ENCODE assay signal across 30 cellular contexts in the genomic region with DNA sequence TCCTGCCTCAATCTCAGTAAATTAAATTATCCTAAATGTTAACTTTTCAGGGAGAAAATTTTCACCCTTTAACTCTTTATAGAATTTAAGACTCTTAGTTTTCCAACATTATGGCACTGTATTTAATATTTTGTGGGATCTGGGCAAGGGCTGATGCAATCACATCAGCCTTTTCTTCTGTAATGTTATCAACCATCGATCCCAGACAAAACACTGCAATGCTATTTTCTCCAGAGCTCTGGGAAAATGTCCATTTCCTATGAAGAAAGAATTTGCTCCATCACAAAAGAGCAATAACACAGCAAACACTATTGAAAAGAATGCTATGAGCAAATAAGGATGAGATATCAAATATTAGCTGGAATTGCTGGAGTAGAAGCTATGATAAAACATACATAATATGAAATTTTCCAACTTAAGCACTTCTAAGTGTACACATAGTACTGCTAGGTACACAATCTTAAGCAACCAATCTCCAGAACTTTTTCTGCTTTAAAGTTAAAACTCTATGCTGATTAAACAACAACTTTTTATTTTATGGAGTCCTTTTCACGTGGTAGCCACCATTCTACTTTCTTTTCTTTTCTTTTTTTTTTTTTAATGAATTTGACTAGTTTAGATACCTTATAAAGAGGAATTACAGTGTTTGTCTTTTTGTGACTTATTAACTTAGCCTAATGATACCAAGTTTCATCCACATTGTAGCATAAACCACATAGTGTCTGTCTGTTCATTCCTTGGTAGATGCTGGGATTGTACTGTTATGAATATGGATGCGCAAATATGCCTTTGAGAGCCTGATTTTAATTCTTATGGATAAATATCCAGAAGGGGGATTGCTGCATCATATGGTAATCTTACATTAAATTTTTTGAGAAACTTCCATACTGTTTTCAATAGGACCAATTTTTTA. TPM values are rescaled to one million over a fixed set of nuclear protein-coding genes. Genes with fewer than 3 reads are reported as not detected.
DNase-seq lines count a peak whose midpoint lies in the region; ATAC-seq and TF ChIP-seq lines count a peak whose summit lies in the region.
"Had no signal": no experiment of that assay in that cellular context is flagged by ENCODE, and none has a peak within 500 bp of the region (broad histone marks: within the 10 kb centered on the region; RNA-seq: fewer than 3 reads in every experiment).

No MANE protein-coding gene starts in this region.

- no peak overlapping the region for H3K4me3 ChIP-seq in fibroblast of pulmonary artery (replicated peaks; ENCODE audit: low read depth, low read length)
- H3K4me3 ChIP-seq: ascending aorta, coronary artery, sigmoid colon, tibial nerve had no signal

- peaks cover 59% of the 10 kb centered on the region for H3K4me1 Mint-ChIP-seq in mesothelial cell of epicardium
- H3K4me1 Mint-ChIP-seq: activated naive CD8-positive, alpha-beta T cell treated with anti-CD3 and anti-CD28 coated beads for 36 hours; CD4-positive, CD25-positive, alpha-beta regulatory T cell had no signal

- H3K27me3 Mint-ChIP-seq in mesothelial cell of epicardium (ENCODE audit: low read depth) = no peaks in the 10 kb centered on the region
- H3K27me3 Mint-ChIP-seq: activated naive CD8-positive, alpha-beta T cell treated with anti-CD3 and anti-CD28 coated beads for 36 hours; CD4-positive, CD25-positive, alpha-beta regulatory T cell had no signal

- H3K36me3 Mint-ChIP-seq in mesothelial cell of epicardium = no peaks in the 10 kb centered on the region
- H3K36me3 Mint-ChIP-seq: activated naive CD8-positive, alpha-beta T cell treated with anti-CD3 and anti-CD28 coated beads for 36 hours; CD4-positive, CD25-positive, alpha-beta regulatory T cell had no signal

- H3K9me3 Mint-ChIP-seq in mesothelial cell of epicardium = peaks cover 7% of the 10 kb centered on the region
- H3K9me3 Mint-ChIP-seq: activated naive CD8-positive, alpha-beta T cell treated with anti-CD3 and anti-CD28 coated beads for 36 hours; T-helper 2 cell treated with Interferon-gamma antibody and Interleukin-4, amounts not matched to agents 5 μg/mL and 100 μg/mL, for 36 hours had no signal

- DNase-seq in NCI-H146 (lab: John Stamatoyannopoulos, UW) (peak; percentile 4), NCI-H146 treated with DMSO at 0.1 percent for 48 hours (lab: John Stamatoyannopoulos, UW; ENCODE audit: unreplicated experiment) (no peak), fibroblast of pulmonary artery (ENCODE audit: low read depth) (peak; percentile 21), mesothelial cell of epicardium (ENCODE audit: low spot score in 2 of 2, unreplicated experiment in 2 of 2) (no peak), GM10266 (ENCODE audit: extremely low spot score) (no peak), GM03348 (ENCODE audit: low spot score) (no peak), occipital lobe (lab: John Stamatoyannopoulos, UW) (no peak)
- DNase-seq: activated effector memory CD4-positive, alpha-beta T cell treated with Interleukin-2 at 50 U/mL for 16 hours; activated naive CD8-positive, alpha-beta T cell treated with anti-CD3 and anti-CD28 coated beads for 36 hours; activated T-cell treated with anti-CD3 and anti-CD28 coated beads, Interleukin-2, amount 50 U/mL, for 1 hour; AML-193; CD4-positive, CD25-positive, alpha-beta regulatory T cell; effector memory CD4-positive, alpha-beta T cell; H7; Karpas-422; left ventricle myocardium superior; NCI-H1436 treated with DMSO at 0.1 percent for 48 hours; NCI-H446; NCI-H82; sigmoid colon; stimulated activated CD4-positive, alpha-beta T cell treated with anti-CD3 and anti-CD28 coated beads, Interleukin-4, amount 100 ng/mL, for 1 hour had no signal

- H3K4me3 Mint-ChIP-seq in mesothelial cell of epicardium = no peak overlapping the region
- H3K4me3 Mint-ChIP-seq: activated naive CD8-positive, alpha-beta T cell treated with anti-CD3 and anti-CD28 coated beads for 36 hours; CD4-positive, CD25-positive, alpha-beta regulatory T cell; T-helper 2 cell treated with Interferon-gamma antibody and Interleukin-4, amounts not matched to agents 5 μg/mL and 100 μg/mL, for 36 hours had no signal

- H3K27ac Mint-ChIP-seq in mesothelial cell of epicardium = peak overlapping the region; percentile 96
- H3K27ac Mint-ChIP-seq: activated naive CD8-positive, alpha-beta T cell treated with anti-CD3 and anti-CD28 coated beads for 36 hours; CD4-positive, CD25-positive, alpha-beta regulatory T cell; T-helper 2 cell treated with Interferon-gamma antibody and Interleukin-4, amounts not matched to agents 5 μg/mL and 100 μg/mL, for 36 hours had no signal

- no peak for ATAC-seq in HG03175 (IDR thresholded peaks at IDR 0.05; ENCODE audit: unreplicated experiment)
- ATAC-seq: left ventricle myocardium superior had no signal

- TF ChIP-seq CTCF in fibroblast of pulmonary artery (IDR thresholded peaks at IDR 0.05; ENCODE audit: low read length, missing control alignments) = no peak
- no peak for TF ChIP-seq CTCF in mesothelial cell of epicardium (IDR thresholded peaks at IDR 0.05; ENCODE audit: unreplicated experiment)
- no peak for TF ChIP-seq CTCF in GM10266 (IDR thresholded peaks at IDR 0.05; ENCODE audit: control insufficient read depth, insufficient read depth, low read depth, missing control alignments)

RNA-seq across cellular contexts. Expression of a gene that starts 43.6 kb away (rescaled TPM):
- total RNA-seq in mesothelial cell of epicardium = not detected in 3 replicates
- under 0.01 TPM for total RNA-seq in occipital lobe
- total RNA-seq: A172; activated naive CD8-positive, alpha-beta T cell treated with anti-CD3 and anti-CD28 coated beads for 36 hours; ascending aorta; cardiac septum; CD4-positive, CD25-positive, alpha-beta regulatory T cell; H7; left ventricle myocardium superior; posterior vena cava; RPMI7951; sigmoid colon; tibial nerve had no signal

Comparison
In these comparisons a context has a peak if more than half of its experiments do, and no peak if none do; other contexts are left out.
1. DNase-seq: peak in NCI-H146 (single experiment) and fibroblast of pulmonary artery (single experiment); none in NCI-H146 treated with DMSO at 0.1 percent for 48 hours (single experiment), mesothelial cell of epicardium (0 of 2), GM10266 (single experiment), GM03348 (single experiment) and occipital lobe (single experiment).